24 cellular contexts compared by ENCODE assay signal in genomic region chr6:113466526-113466925, GRCh38.
"Had no signal": no experiment of that assay in that cellular context is flagged by ENCODE, and none has a peak within 500 bp of the region (broad histone marks: within the 10 kb centered on the region; RNA-seq: fewer than 3 reads in every experiment).

No MANE protein-coding gene starts in this region.

- H3K4me3 ChIP-seq: K562, SJSA1, SK-N-MC had no signal

- H3K27ac ChIP-seq: HL-60, KMS-11, SJSA1, SK-N-MC had no signal

- H3K36me3 ChIP-seq: SJSA1 had no signal

- ATAC-seq: K562 had no signal

- DNase-seq: Kasumi-1, MV-4-11, NCI-H1048, NCI-H1105 treated with DMSO at 0.1 percent for 48 hours, NCI-H1417 treated with DMSO at 0.1 percent for 48 hours, NCI-H146, NCI-H1694 treated with DMSO at 0.1 percent for 48 hours, NCI-H2029, NCI-H2081 treated with DMSO at 0.1 percent for 48 hours, NCI-H2171, NCI-H226, NCI-H446, NCI-H510A, NCI-H524 treated with DMSO at 0.1 percent for 48 hours, NCI-H69, NCI-H774, Right ventricle myocardium superior, RPMI8226, SIG-M5 had no signal

- H3K27me3 ChIP-seq: SJSA1 had no signal

- H3K9me3 ChIP-seq: SJSA1 had no signal
